Comparison of ENCODE assay signal across 22 cellular contexts in genomic region chr3:18302517-18302916, GRCh38.
DNase-seq lines count a peak whose midpoint lies in the region; ATAC-seq and TF ChIP-seq lines count a peak whose summit lies in the region.
"Had no signal": no experiment of that assay in that cellular context is flagged by ENCODE, and none has a peak within 500 bp of the region (broad histone marks: within the 10 kb centered on the region; RNA-seq: fewer than 3 reads in every experiment).

No MANE protein-coding gene starts in this region.

- H3K27me3 ChIP-seq in BJ (ENCODE audit: control insufficient read depth, insufficient read depth, low read length) (no peaks in the 10 kb centered on the region), adipocyte (replicated peaks; ENCODE audit: control insufficient read depth, insufficient read depth, low read length) (no peaks in the 10 kb centered on the region), BE2C (no peaks in the 10 kb centered on the region)
- H3K27me3 ChIP-seq: BLaER1, brain microvascular endothelial cell, dorsolateral prefrontal cortex, esophagus squamous epithelium, ovary, thyroid gland had no signal

- POLR2A ChIA-PET in BJ (lab: Charles Lee), result interaction anchor here (0.5 kb wide), 1 partner anchor 327 kb away, joined by 3 read pairs; no protein-coding TSS in a partner anchor

- DNase-seq in BJ (ENCODE audit: low read depth) (peak; percentile 14), HFF-Myc (ENCODE audit: extremely low read depth, low read depth) (peak; percentile 11), adipocyte (ENCODE audit: low read depth) (peak; percentile 66), glomerular visceral epithelial cell (ENCODE audit: extremely low spot score) (peak; percentile 3), MV-4-11 (lab: John Stamatoyannopoulos, UW) (no peak), BE2C (no peak), superior temporal gyrus (ENCODE audit: extremely low spot score) (no peak)
- no peak for DNase-seq in stimulated activated effector memory CD8-positive, alpha-beta T cell treated with anti-CD3 and anti-CD28 coated beads, Interleukin-12 subunit alpha, Interleukin-12 subunit beta, amount 100 ng/mL, for 72 hours (ENCODE audit: low spot score in 2 of 2)
- DNase-seq: activated CD4-positive, alpha-beta memory T cell treated with anti-CD3 and anti-CD28 coated beads, Interleukin-2, amount 10 ng/mL, durations not matched to agents 7 days and 5 days; activated T-cell treated with anti-CD3 and anti-CD28 coated beads, Interleukin-2, amount 50 U/mL, for 48 hours; brain microvascular endothelial cell; DMS153; dorsolateral prefrontal cortex; esophagus squamous epithelium; NCI-H2029; NCI-H748 treated with DMSO at 0.1 percent for 48 hours; ovary; thyroid gland had no signal

- H3K4me3 Mint-ChIP-seq in stimulated activated effector memory CD8-positive, alpha-beta T cell treated with anti-CD3 and anti-CD28 coated beads, Interleukin-12 subunit alpha, Interleukin-12 subunit beta, amount 100 ng/mL, for 72 hours, result no peak overlapping the region
- H3K4me3 Mint-ChIP-seq: activated CD4-positive, alpha-beta memory T cell treated with anti-CD3 and anti-CD28 coated beads, Interleukin-2, amount 10 ng/mL, durations not matched to agents 7 days and 5 days had no signal

- H3K4me3 ChIP-seq in BJ (ENCODE audit: low read depth, low read length), result no peak overlapping the region
- no peak overlapping the region for H3K4me3 ChIP-seq in HFF-Myc (replicated peaks; ENCODE audit: low read depth, low read length)
- H3K4me3 ChIP-seq in adipocyte (ENCODE audit: low read length), result no peak overlapping the region
- no peak overlapping the region for H3K4me3 ChIP-seq in BE2C (ENCODE audit: low read depth, low read length)
- H3K4me3 ChIP-seq: BLaER1, dorsolateral prefrontal cortex, esophagus squamous epithelium, ovary, skin epidermis, thyroid gland had no signal

- CTCF ChIA-PET in BJ (lab: Yijun Ruan, JAX), result no interaction called here

- no peak overlapping the region for H3K27ac Mint-ChIP-seq in stimulated activated effector memory CD8-positive, alpha-beta T cell treated with anti-CD3 and anti-CD28 coated beads, Interleukin-12 subunit alpha, Interleukin-12 subunit beta, amount 100 ng/mL, for 72 hours
- H3K27ac Mint-ChIP-seq: activated CD4-positive, alpha-beta memory T cell treated with anti-CD3 and anti-CD28 coated beads, Interleukin-2, amount 10 ng/mL, durations not matched to agents 7 days and 5 days had no signal

- no peaks in the 10 kb centered on the region for H3K36me3 Mint-ChIP-seq in stimulated activated effector memory CD8-positive, alpha-beta T cell treated with anti-CD3 and anti-CD28 coated beads, Interleukin-12 subunit alpha, Interleukin-12 subunit beta, amount 100 ng/mL, for 72 hours

- H3K36me3 ChIP-seq in BJ (ENCODE audit: control insufficient read depth, insufficient read depth, low read length), result no peaks in the 10 kb centered on the region
- H3K36me3 ChIP-seq in adipocyte (ENCODE audit: control insufficient read depth, insufficient read depth, low read length, severe bottlenecking), result no peaks in the 10 kb centered on the region
- H3K36me3 ChIP-seq in BE2C, result no peaks in the 10 kb centered on the region
- H3K36me3 ChIP-seq: BLaER1, brain microvascular endothelial cell, esophagus squamous epithelium, ovary, thyroid gland had no signal

- H3K9me3 ChIP-seq in adipocyte (ENCODE audit: control insufficient read depth, low read length), result peaks cover 6% of the 10 kb centered on the region
- H3K9me3 ChIP-seq in BE2C, result no peaks in the 10 kb centered on the region
- H3K9me3 ChIP-seq: ovary, thyroid gland had no signal

- no peak for TF ChIP-seq CTCF in BJ (IDR thresholded peaks at IDR 0.05; ENCODE audit: insufficient read depth, low read depth, low read length)
- no peak for TF ChIP-seq CTCF in HFF-Myc (IDR thresholded peaks at IDR 0.05; ENCODE audit: low read depth, low read length, missing control alignments)
- no peak for TF ChIP-seq CTCF in BE2C (IDR thresholded peaks at IDR 0.05; ENCODE audit: low read depth, low read length)

- H3K4me1 ChIP-seq in adipocyte (ENCODE audit: control insufficient read depth, insufficient read depth, low read length), result peaks cover 31% of the 10 kb centered on the region
- no peaks in the 10 kb centered on the region; the same call in 1 of the 2 replicates for H3K4me1 ChIP-seq in BE2C
- H3K4me1 ChIP-seq: esophagus squamous epithelium, thyroid gland had no signal

- no peak overlapping the region for H3K9ac ChIP-seq in adipocyte (ENCODE audit: low read length)
- H3K9ac ChIP-seq: BLaER1 had no signal

- no peaks in the 10 kb centered on the region for H3K4me1 Mint-ChIP-seq in stimulated activated effector memory CD8-positive, alpha-beta T cell treated with anti-CD3 and anti-CD28 coated beads, Interleukin-12 subunit alpha, Interleukin-12 subunit beta, amount 100 ng/mL, for 72 hours
- H3K4me1 Mint-ChIP-seq: activated CD4-positive, alpha-beta memory T cell treated with anti-CD3 and anti-CD28 coated beads, Interleukin-2, amount 10 ng/mL, durations not matched to agents 7 days and 5 days had no signal

- peaks cover 5% of the 10 kb centered on the region for H3K9me3 Mint-ChIP-seq in stimulated activated effector memory CD8-positive, alpha-beta T cell treated with anti-CD3 and anti-CD28 coated beads, Interleukin-12 subunit alpha, Interleukin-12 subunit beta, amount 100 ng/mL, for 72 hours
- H3K9me3 Mint-ChIP-seq: activated CD4-positive, alpha-beta memory T cell treated with anti-CD3 and anti-CD28 coated beads, Interleukin-2, amount 10 ng/mL, durations not matched to agents 7 days and 5 days had no signal

- ATAC-seq in stimulated activated effector memory CD8-positive, alpha-beta T cell treated with anti-CD3 and anti-CD28 coated beads, Interleukin-12 subunit alpha, Interleukin-12 subunit beta, amount 100 ng/mL, for 72 hours, result no peak
- ATAC-seq: activated naive CD4-positive, alpha-beta T cell treated with anti-CD3 and anti-CD28 coated beads, Interleukin-2, amount 50 U/mL, for 72 hours; Panc1 had no signal

Comparison
In these comparisons a context has a peak if more than half of its experiments do, and no peak if none do; other contexts are left out.
1. DNase-seq: peak in BJ (single experiment), HFF-Myc (single experiment), adipocyte (single experiment) and glomerular visceral epithelial cell (single experiment); none in MV-4-11 (single experiment), stimulated activated effector memory CD8-positive, alpha-beta T cell treated with anti-CD3 and anti-CD28 coated beads, Interleukin-12 subunit alpha, Interleukin-12 subunit beta, amount 100 ng/mL, for 72 hours (0 of 2), BE2C (single experiment) and superior temporal gyrus (single experiment).